In the genomic region with DNA sequence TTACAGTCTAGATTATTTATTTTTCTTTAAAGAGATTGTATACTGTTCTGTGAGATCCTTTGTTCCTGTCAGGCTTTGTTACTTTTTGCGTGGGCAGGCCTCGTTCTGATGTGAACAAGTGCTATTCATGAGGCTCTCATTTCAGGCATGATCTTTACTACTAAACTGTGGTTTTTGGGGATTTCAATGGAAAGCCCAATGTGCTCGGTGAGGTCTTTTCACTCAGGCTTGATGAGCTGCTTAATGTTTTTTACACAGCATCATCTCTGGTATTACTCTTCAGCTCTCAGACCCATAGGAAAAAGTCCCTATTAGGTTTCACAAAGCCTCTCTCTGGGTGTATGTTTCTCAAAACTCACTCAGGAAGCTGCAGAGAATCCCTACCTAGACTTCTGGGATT, we compare ENCODE assay signal across 25 cellular contexts.
DNase-seq lines count a peak whose midpoint lies in the region; ATAC-seq, FAIRE-seq and TF ChIP-seq lines count a peak whose summit lies in the region.
"Had no signal": no experiment of that assay in that cellular context is flagged by ENCODE, and none has a peak within 500 bp of the region (broad histone marks: within the 10 kb centered on the region; RNA-seq: fewer than 3 reads in every experiment).

No MANE protein-coding gene starts in this region.

- no peak overlapping the region for H4K5ac ChIP-seq in H1 (ENCODE audit: insufficient read length, low read depth, low read length)
- no peak overlapping the region for H4K5ac ChIP-seq in H9 (ENCODE audit: insufficient read length, low read depth, low read length)

- H3K27me3 ChIP-seq in H1 (replicated peaks in 1 of 4; ENCODE audit: control insufficient read depth in 3 of 4, extremely low read depth in 1 of 4, insufficient read depth in 3 of 4, low read length in 3 of 4) (no peaks in the 10 kb centered on the region), H9 (ENCODE audit: insufficient read depth, low read length) (no peaks in the 10 kb centered on the region)
- H3K27me3 ChIP-seq: esophagus squamous epithelium, gastroesophageal sphincter, Peyer's patch had no signal

- no peak for TF ChIP-seq CTCF in H1 (IDR thresholded peaks at IDR 0.05; ENCODE audit: control extremely low read depth in 1 of 3, insufficient read depth in 1 of 3, low read depth in 1 of 3, low read length in 3 of 3)
- no peak for TF ChIP-seq CTCF in H9 (conservative IDR thresholded peaks at IDR 0.05)
- TF ChIP-seq CTCF in type B pancreatic cell (conservative IDR thresholded peaks at IDR 0.05): no peak

- H3K4me3 Mint-ChIP-seq in H9 (no peak overlapping the region), type B pancreatic cell (no peak overlapping the region)
- no peak overlapping the region for H3K4me3 Mint-ChIP-seq in activated naive CD4-positive, alpha-beta T cell treated with anti-CD3 and anti-CD28 coated beads, Interleukin-2, amount 10 ng/mL, durations not matched to agents 7 days and 5 days

- no peak for TF ChIP-seq EP300 in H1 (IDR thresholded peaks at IDR 0.05; ENCODE audit: borderline replicate concordance in 1 of 2, low read depth in 2 of 2, low read length in 2 of 2)

- no peaks in the 10 kb centered on the region for H3K27me3 Mint-ChIP-seq in H9 (ENCODE audit: low read depth)
- no peaks in the 10 kb centered on the region for H3K27me3 Mint-ChIP-seq in activated naive CD4-positive, alpha-beta T cell treated with anti-CD3 and anti-CD28 coated beads, Interleukin-2, amount 10 ng/mL, durations not matched to agents 7 days and 5 days
- no peaks in the 10 kb centered on the region for H3K27me3 Mint-ChIP-seq in type B pancreatic cell

- H3K4ac ChIP-seq in H1 (replicated peaks; ENCODE audit: insufficient read length, low read depth, low read length) (no peak overlapping the region), H9 (ENCODE audit: low read depth, low read length) (no peak overlapping the region)

- H3K79me2 ChIP-seq in H1 (ENCODE audit: control insufficient read depth in 1 of 2, insufficient read depth in 2 of 2, low read length in 2 of 2): no peaks in the 10 kb centered on the region
- H3K79me2 ChIP-seq in H9 (ENCODE audit: insufficient read depth, low read length): no peaks in the 10 kb centered on the region

- H3K9me3 ChIP-seq in H1 (ENCODE audit: insufficient read depth in 2 of 2, low read depth in 1 of 2, low read length in 1 of 2) (no peaks in the 10 kb centered on the region), H9 (ENCODE audit: control insufficient read depth, low read depth, low read length) (no peaks in the 10 kb centered on the region)
- H3K9me3 ChIP-seq: esophagus squamous epithelium, gastroesophageal sphincter, lower lobe of right lung, Peyer's patch, psoas muscle, SJCRH30 had no signal

- H3K9me3 Mint-ChIP-seq in H9: peaks cover 0 to 4% of the 10 kb centered on the region in 2 experiments; a peak in 2 of 5 replicates
- peaks cover 8% of the 10 kb centered on the region for H3K9me3 Mint-ChIP-seq in activated naive CD4-positive, alpha-beta T cell treated with anti-CD3 and anti-CD28 coated beads, Interleukin-2, amount 10 ng/mL, durations not matched to agents 7 days and 5 days
- H3K9me3 Mint-ChIP-seq in type B pancreatic cell: no peaks in the 10 kb centered on the region

- H2AFZ ChIP-seq in H1 (ENCODE audit: low read length): 0 out of 2 replicates have a peak overlapping the region, but pooled peaks have one; percentile 3
- H2AFZ ChIP-seq in H9 (ENCODE audit: low read length): no peak overlapping the region

- H3K79me1 ChIP-seq in H1 (ENCODE audit: low read depth, low read length) (no peaks in the 10 kb centered on the region), H9 (ENCODE audit: insufficient read depth, low read depth, low read length, poor library complexity, severe bottlenecking) (no peaks in the 10 kb centered on the region)

- no peak overlapping the region for H2BK120ac ChIP-seq in H1 (replicated peaks; ENCODE audit: low read depth, low read length)
- H2BK120ac ChIP-seq in H9 (ENCODE audit: low read depth, low read length, poor library complexity, severe bottlenecking): no peak overlapping the region

- no peak for TF ChIP-seq POLR2A in H1 (IDR thresholded peaks at IDR 0.05; ENCODE audit: control extremely low read depth in 1 of 2, low read depth in 2 of 2, low read length in 2 of 2)

- DNase-seq in H1 (ENCODE audit: low read depth in 1 of 2, low spot score in 2 of 2) (no peak), H9 (no peak), type B pancreatic cell (ENCODE audit: extremely low spot score, unreplicated experiment) (no peak)
- no peak for DNase-seq in activated naive CD4-positive, alpha-beta T cell treated with anti-CD3 and anti-CD28 coated beads, Interleukin-2, amount 10 ng/mL, durations not matched to agents 7 days and 5 days
- DNase-seq: activated CD4-positive, alpha-beta T cell treated with anti-CD3 and anti-CD28 coated beads for 1 hour; activated naive CD4-positive, alpha-beta T cell treated with Interleukin-2 at 50 U/mL for 16 hours; activated T-cell treated with anti-CD3 and anti-CD28 coated beads, Interleukin-2, amount 50 U/mL, for 48 hours; amygdala; esophagus squamous epithelium; IMR-90; kidney; lower lobe of right lung; NCI-H1105 treated with DMSO at 0.1 percent for 48 hours; NK-92 treated with Interleukin-12 subunit alpha and Interleukin-12 subunit beta, amount 100 ng/mL, for 24 hours; Peyer's patch; psoas muscle; SJCRH30 had no signal

- H3K4me3 ChIP-seq in H1 (ENCODE audit: extremely low read depth in 1 of 4, insufficient read depth in 2 of 4, low read depth in 3 of 4, low read length in 4 of 4): no peak overlapping the region
- H3K4me3 ChIP-seq: coronary artery, esophagus squamous epithelium, gastroesophageal sphincter, lower lobe of right lung, Peyer's patch, psoas muscle, SJCRH30 had no signal

- ATAC-seq in GM18502 (IDR thresholded peaks at IDR 0.05; ENCODE audit: poor library complexity, unreplicated experiment) (peak; percentile 81), GM21529 (IDR thresholded peaks at IDR 0.05; ENCODE audit: unreplicated experiment) (peak; percentile 56), HG03025 (IDR thresholded peaks at IDR 0.05; ENCODE audit: low FRiP score, unreplicated experiment) (peak; percentile 67), GM19452 (IDR thresholded peaks at IDR 0.05; ENCODE audit: unreplicated experiment) (no peak)
- ATAC-seq: gastroesophageal sphincter, lower lobe of right lung, psoas muscle had no signal

- TF ChIP-seq RAD21 in H1 (IDR thresholded peaks at IDR 0.05 in 1 of 2, conservative IDR thresholded peaks at IDR 0.05 in 1 of 2; ENCODE audit: low read depth in 2 of 2, low read length in 2 of 2): no peak

- H3T11ph ChIP-seq in H9 (ENCODE audit: low read length): no peak overlapping the region

- H3K27ac ChIP-seq in H1 (ENCODE audit: low read depth, low read length) (no peak overlapping the region), H9 (ENCODE audit: insufficient read length, low read depth, low read length) (no peak overlapping the region)
- H3K27ac ChIP-seq: coronary artery, esophagus squamous epithelium, gastroesophageal sphincter, lower lobe of right lung, Peyer's patch, psoas muscle, SJCRH30 had no signal

- no peaks in the 10 kb centered on the region for H3K4me1 ChIP-seq in H1 (replicated peaks in 1 of 4; ENCODE audit: control insufficient read depth in 3 of 4, insufficient read depth in 4 of 4, low read length in 3 of 4)
- no peaks in the 10 kb centered on the region for H3K4me1 ChIP-seq in H9 (ENCODE audit: insufficient read depth, low read length)
- H3K4me1 ChIP-seq: esophagus squamous epithelium, gastroesophageal sphincter, lower lobe of right lung, Peyer's patch, psoas muscle, SJCRH30 had no signal

- H3K36me3 Mint-ChIP-seq in H9 (ENCODE audit: insufficient read depth in 1 of 3, low read depth in 3 of 3) (no peaks in the 10 kb centered on the region; a peak in 1 of 7 replicates), type B pancreatic cell (no peaks in the 10 kb centered on the region)
- no peaks in the 10 kb centered on the region for H3K36me3 Mint-ChIP-seq in activated naive CD4-positive, alpha-beta T cell treated with anti-CD3 and anti-CD28 coated beads, Interleukin-2, amount 10 ng/mL, durations not matched to agents 7 days and 5 days

- H3K4me1 Mint-ChIP-seq in H9: no peaks in the 10 kb centered on the region
- H3K4me1 Mint-ChIP-seq in activated naive CD4-positive, alpha-beta T cell treated with anti-CD3 and anti-CD28 coated beads, Interleukin-2, amount 10 ng/mL, durations not matched to agents 7 days and 5 days: no peaks in the 10 kb centered on the region
- H3K4me1 Mint-ChIP-seq in type B pancreatic cell (ENCODE audit: unreplicated experiment): no peaks in the 10 kb centered on the region

- H3K27ac Mint-ChIP-seq in H9 (no peak overlapping the region; a peak in 1 of 7 replicates), type B pancreatic cell (no peak overlapping the region)
- H3K27ac Mint-ChIP-seq in activated naive CD4-positive, alpha-beta T cell treated with anti-CD3 and anti-CD28 coated beads, Interleukin-2, amount 10 ng/mL, durations not matched to agents 7 days and 5 days: no peak overlapping the region

- CTCF ChIA-PET in H1 (lab: Charles Lee; ENCODE audit: partially characterized antibody): no interaction called here
- CTCF ChIA-PET in activated naive CD4-positive, alpha-beta T cell treated with anti-CD3 and anti-CD28 coated beads, Interleukin-2, amount 10 ng/mL, durations not matched to agents 7 days and 5 days (lab: Charles Lee): no interaction called here

- no peaks in the 10 kb centered on the region for H3K36me3 ChIP-seq in H1 (ENCODE audit: control insufficient read depth in 2 of 4, insufficient read depth in 4 of 4, low read length in 3 of 4)
- H3K36me3 ChIP-seq: esophagus squamous epithelium, gastroesophageal sphincter, lower lobe of right lung, Peyer's patch, SJCRH30 had no signal

- H4K91ac ChIP-seq in H1 (replicated peaks; ENCODE audit: insufficient read length, low read length) (no peak overlapping the region), H9 (ENCODE audit: insufficient read length, low read depth, low read length) (no peak overlapping the region)

- H3K4me2 ChIP-seq in H1 (ENCODE audit: insufficient read depth in 1 of 2, low read depth in 2 of 2, low read length in 2 of 2) (no peak overlapping the region), H9 (ENCODE audit: insufficient read depth, insufficient read length, low read length) (no peak overlapping the region)

- no peak overlapping the region for H2BK20ac ChIP-seq in H1 (ENCODE audit: low read length)
- no peak overlapping the region for H2BK20ac ChIP-seq in H9 (ENCODE audit: low read depth, low read length, poor library complexity, severe bottlenecking)

- H3K23ac ChIP-seq in H1 (ENCODE audit: insufficient read length): no peak overlapping the region
- H3K23ac ChIP-seq in H9 (ENCODE audit: insufficient read length, low read depth, low read length): no peak overlapping the region

- H2AK5ac ChIP-seq in H1 (ENCODE audit: low read depth, low read length): no peak overlapping the region
- H2AK5ac ChIP-seq in H9 (ENCODE audit: insufficient read length, low read length): no peak overlapping the region

- POLR2A ChIA-PET in H1 (lab: Charles Lee; ENCODE audit: partially characterized antibody): no interaction called here

- H3K9ac ChIP-seq in H1 (replicated peaks in 1 of 4; ENCODE audit: extremely low read depth in 1 of 4, low read depth in 3 of 4, low read length in 3 of 4): no peak overlapping the region
- H3K9ac ChIP-seq in H9 (ENCODE audit: extremely low read depth, insufficient read length, low read length): no peak overlapping the region

- H2BK15ac ChIP-seq in H1 (ENCODE audit: low read length) (no peak overlapping the region), H9 (ENCODE audit: low read depth, low read length) (no peak overlapping the region)

- H3K56ac ChIP-seq in H1 (replicated peaks; ENCODE audit: insufficient read length, low read depth, low read length) (no peak overlapping the region), H9 (ENCODE audit: insufficient read length, low read depth, low read length) (no peak overlapping the region)

- no peaks in the 10 kb centered on the region for H4K20me1 ChIP-seq in H1 (replicated peaks in 1 of 2; ENCODE audit: control insufficient read depth in 1 of 2, insufficient read depth in 2 of 2, low read length in 2 of 2)
- H4K20me1 ChIP-seq in H9 (ENCODE audit: control insufficient read depth, insufficient read depth, insufficient read length): no peaks in the 10 kb centered on the region

- H3K14ac ChIP-seq in H1 (ENCODE audit: insufficient read length): no peak overlapping the region
- no peak overlapping the region for H3K14ac ChIP-seq in H9 (ENCODE audit: insufficient read depth, low read length)

- H2BK12ac ChIP-seq in H1 (ENCODE audit: low read depth, low read length): no peak overlapping the region
- H2BK12ac ChIP-seq in H9 (ENCODE audit: insufficient read length, low read depth, low read length): no peak overlapping the region

- H4K8ac ChIP-seq in H1 (ENCODE audit: extremely low read depth, insufficient read depth, low read length) (no peak overlapping the region), H9 (replicated peaks; ENCODE audit: insufficient read length, low read depth, low read length) (no peak overlapping the region)

- H3K18ac ChIP-seq in H1 (ENCODE audit: extremely low read depth, low read length): no peak overlapping the region
- no peak overlapping the region for H3K18ac ChIP-seq in H9 (ENCODE audit: insufficient read length, low read depth, low read length)

- H2BK5ac ChIP-seq in H1 (ENCODE audit: low read depth, low read length) (no peak overlapping the region), H9 (ENCODE audit: insufficient read length, low read length) (no peak overlapping the region)

- H3K23me2 ChIP-seq in H1 (ENCODE audit: low read depth, low read length) (no peaks in the 10 kb centered on the region), H9 (ENCODE audit: insufficient read length, low read depth, low read length, poor library complexity, severe bottlenecking) (no peaks in the 10 kb centered on the region)

- 74% methylated on average over 3 of the region's 3 CpGs; no CpG with 5 or more reads in 1 of the 2 experiments for WGBS in H1 (ENCODE audit: extremely low coverage in 1 of 2, insufficient coverage in 1 of 2, insufficient read length in 1 of 2, insufficient replicate concordance in 2 of 2, low coverage in 1 of 2, low lambda C conversion rate in 2 of 2, missing lambda C conversion rate in 1 of 2), 2 experiments
- WGBS in H9 (ENCODE audit: extremely low coverage, insufficient read length, low lambda C conversion rate): no CpG with 5 or more reads among the region's 3 CpGs

- no peak for FAIRE-seq in H1 (lab: Jason Lieb, UNC)
- FAIRE-seq: bronchial epithelial cell, kidney, urothelium cell line had no signal
